6 cellular contexts compared by ENCODE assay signal in genomic region chr5:102775756-102776155, GRCh38. TPM values are rescaled to one million over a fixed set of nuclear protein-coding genes. Genes with fewer than 3 reads are reported as not detected.
A peak's percentile ranks its signal among the peaks of the same experiment; 100 is the strongest.
DNase-seq lines count a peak whose midpoint lies in the region; ATAC-seq lines count a peak whose summit lies in the region.
"Not testable (repeated sequence)": the region's sequence is repeated elsewhere in the genome, so short reads cannot be mapped to it uniquely, and the experiment has no call there.

No MANE protein-coding gene starts in this region.

- not testable (repeated sequence) for ATAC-seq in CD4-positive, CD25-positive, alpha-beta regulatory T cell (ENCODE audit: low read depth in 2 of 2); activated CD4-positive, alpha-beta T cell treated with anti-CD3 and anti-CD28 coated beads for 36 hours

- intact Hi-C loops in activated CD4-positive, alpha-beta T cell treated with anti-CD3 and anti-CD28 coated beads for 36 hours (cut with DNase I, micrococcal nuclease), result loop anchor here in 1 of 2 experiments (5.0 kb wide), 1 partner anchor 347 kb away; the partner anchor contains the start of genes GIN1 and PPIP5K2
- intact Hi-C loops in activated T-helper 2 cell treated with anti-CD3 and anti-CD28 coated beads, Interferon-gamma antibody, Interleukin-2, Interleukin-4, amounts not matched to agents 10 μg/mL and 5 μg/mL and 100 μg/mL, durations not matched to agents 14 hours and 24 hours and 36 hours (cut with micrococcal nuclease), result not testable (repeated sequence)

- H3K27ac Mint-ChIP-seq in CD4-positive, CD25-positive, alpha-beta regulatory T cell, result peak overlapping the region in 1 of 3 donors; percentile 70
- peak overlapping the region; percentile 34 for H3K27ac Mint-ChIP-seq in activated CD4-positive, alpha-beta T cell treated with anti-CD3 and anti-CD28 coated beads for 36 hours
- H3K27ac Mint-ChIP-seq in activated T-cell treated with anti-CD3 and anti-CD28 coated beads, Interleukin-2, amount 50 U/mL, for 24 hours, result peak overlapping the region; percentile 87
- H3K27ac Mint-ChIP-seq in activated T-helper 2 cell treated with anti-CD3 and anti-CD28 coated beads, Interferon-gamma antibody, Interleukin-2, Interleukin-4, amounts not matched to agents 10 μg/mL and 5 μg/mL and 100 μg/mL, durations not matched to agents 14 hours and 24 hours and 36 hours, result peak overlapping the region; percentile 73
- H3K27ac Mint-ChIP-seq in activated naive CD8-positive, alpha-beta T cell treated with anti-CD3 and anti-CD28 coated beads for 36 hours, result peak overlapping the region; percentile 68
- H3K27ac Mint-ChIP-seq in immature natural killer cell, result not testable (repeated sequence)

- peak overlapping the region in 1 of 4 donors; percentile 31 for H3K4me3 Mint-ChIP-seq in CD4-positive, CD25-positive, alpha-beta regulatory T cell
- not testable (repeated sequence) for H3K4me3 Mint-ChIP-seq in activated CD4-positive, alpha-beta T cell treated with anti-CD3 and anti-CD28 coated beads for 36 hours; activated T-cell treated with anti-CD3 and anti-CD28 coated beads, Interleukin-2, amount 50 U/mL, for 24 hours; activated T-helper 2 cell treated with anti-CD3 and anti-CD28 coated beads, Interferon-gamma antibody, Interleukin-2, Interleukin-4, amounts not matched to agents 10 μg/mL and 5 μg/mL and 100 μg/mL, durations not matched to agents 14 hours and 24 hours and 36 hours (ENCODE audit: low read depth); activated naive CD8-positive, alpha-beta T cell treated with anti-CD3 and anti-CD28 coated beads for 36 hours
- peak overlapping the region in 3 of 5 donors; percentile 6 to 51 (median 42) for H3K4me3 Mint-ChIP-seq in immature natural killer cell

- peak overlapping the region; percentile 13 for H3K4me3 ChIP-seq in CD4-positive, CD25-positive, alpha-beta regulatory T cell (ENCODE audit: low read depth, low read length)

- H3K27me3 Mint-ChIP-seq in CD4-positive, CD25-positive, alpha-beta regulatory T cell; activated CD4-positive, alpha-beta T cell treated with anti-CD3 and anti-CD28 coated beads for 36 hours; activated T-cell treated with anti-CD3 and anti-CD28 coated beads, Interleukin-2, amount 50 U/mL, for 24 hours; activated T-helper 2 cell treated with anti-CD3 and anti-CD28 coated beads, Interferon-gamma antibody, Interleukin-2, Interleukin-4, amounts not matched to agents 10 μg/mL and 5 μg/mL and 100 μg/mL, durations not matched to agents 14 hours and 24 hours and 36 hours (ENCODE audit: low read depth); activated naive CD8-positive, alpha-beta T cell treated with anti-CD3 and anti-CD28 coated beads for 36 hours; immature natural killer cell (ENCODE audit: low read depth in 3 of 3): not testable (repeated sequence)

- H3K4me1 Mint-ChIP-seq in CD4-positive, CD25-positive, alpha-beta regulatory T cell, result peaks cover 45 to 75% (median 52%) of the 10 kb centered on the region in 4 donors
- H3K4me1 Mint-ChIP-seq in activated CD4-positive, alpha-beta T cell treated with anti-CD3 and anti-CD28 coated beads for 36 hours, result peaks cover 70% of the 10 kb centered on the region
- peaks cover 65% of the 10 kb centered on the region for H3K4me1 Mint-ChIP-seq in activated T-cell treated with anti-CD3 and anti-CD28 coated beads, Interleukin-2, amount 50 U/mL, for 24 hours (ENCODE audit: low read depth)
- H3K4me1 Mint-ChIP-seq in activated T-helper 2 cell treated with anti-CD3 and anti-CD28 coated beads, Interferon-gamma antibody, Interleukin-2, Interleukin-4, amounts not matched to agents 10 μg/mL and 5 μg/mL and 100 μg/mL, durations not matched to agents 14 hours and 24 hours and 36 hours (ENCODE audit: low read depth), result peaks cover 51% of the 10 kb centered on the region
- peaks cover 48% of the 10 kb centered on the region for H3K4me1 Mint-ChIP-seq in activated naive CD8-positive, alpha-beta T cell treated with anti-CD3 and anti-CD28 coated beads for 36 hours
- H3K4me1 Mint-ChIP-seq in immature natural killer cell, result peaks cover 39 to 56% of the 10 kb centered on the region in 2 donors

- H3K4me1 ChIP-seq in CD4-positive, CD25-positive, alpha-beta regulatory T cell (ENCODE audit: control insufficient read depth, insufficient read depth, low read length, poor library complexity, severe bottlenecking), result peaks cover 21% of the 10 kb centered on the region

- DNase-seq in CD4-positive, CD25-positive, alpha-beta regulatory T cell; activated CD4-positive, alpha-beta T cell treated with anti-CD3 and anti-CD28 coated beads for 36 hours; activated T-cell treated with anti-CD3 and anti-CD28 coated beads, Interleukin-2, amount 50 U/mL, for 24 hours; activated T-helper 2 cell treated with anti-CD3 and anti-CD28 coated beads, Interferon-gamma antibody, Interleukin-2, Interleukin-4, amounts not matched to agents 10 μg/mL and 5 μg/mL and 100 μg/mL, durations not matched to agents 14 hours and 24 hours and 36 hours (ENCODE audit: low spot score); activated naive CD8-positive, alpha-beta T cell treated with anti-CD3 and anti-CD28 coated beads for 36 hours; immature natural killer cell: not testable (repeated sequence)

- H3K36me3 ChIP-seq in CD4-positive, CD25-positive, alpha-beta regulatory T cell (ENCODE audit: control insufficient read depth, insufficient read depth, low read length), result not testable (repeated sequence)

- H3K36me3 Mint-ChIP-seq in CD4-positive, CD25-positive, alpha-beta regulatory T cell; immature natural killer cell: not testable (repeated sequence)
- peaks cover 18% of the 10 kb centered on the region for H3K36me3 Mint-ChIP-seq in activated CD4-positive, alpha-beta T cell treated with anti-CD3 and anti-CD28 coated beads for 36 hours (ENCODE audit: low read depth)
- peaks cover 25% of the 10 kb centered on the region for H3K36me3 Mint-ChIP-seq in activated T-cell treated with anti-CD3 and anti-CD28 coated beads, Interleukin-2, amount 50 U/mL, for 24 hours (ENCODE audit: low read depth)
- H3K36me3 Mint-ChIP-seq in activated T-helper 2 cell treated with anti-CD3 and anti-CD28 coated beads, Interferon-gamma antibody, Interleukin-2, Interleukin-4, amounts not matched to agents 10 μg/mL and 5 μg/mL and 100 μg/mL, durations not matched to agents 14 hours and 24 hours and 36 hours (ENCODE audit: low read depth), result peaks cover 28% of the 10 kb centered on the region
- peaks cover 49% of the 10 kb centered on the region for H3K36me3 Mint-ChIP-seq in activated naive CD8-positive, alpha-beta T cell treated with anti-CD3 and anti-CD28 coated beads for 36 hours

- POLR2A ChIA-PET in activated CD4-positive, alpha-beta T cell treated with anti-CD3 and anti-CD28 coated beads for 36 hours (lab: Charles Lee), result not testable (repeated sequence)

- not testable (repeated sequence) for H3K9me3 ChIP-seq in CD4-positive, CD25-positive, alpha-beta regulatory T cell (ENCODE audit: control insufficient read depth in 2 of 2, low read length in 2 of 2)

- CTCF ChIA-PET in activated CD4-positive, alpha-beta T cell treated with anti-CD3 and anti-CD28 coated beads for 36 hours (lab: Charles Lee), result interaction anchor here (1.3 to 1.9 kb wide), 2 partner anchors 12 to 19 kb away, joined by 5 to 6 read pairs; no protein-coding TSS in a partner anchor

- not testable (repeated sequence) for H3K27me3 ChIP-seq in CD4-positive, CD25-positive, alpha-beta regulatory T cell (ENCODE audit: control insufficient read depth, insufficient read depth, low read length)

- H3K9me3 Mint-ChIP-seq in CD4-positive, CD25-positive, alpha-beta regulatory T cell; activated CD4-positive, alpha-beta T cell treated with anti-CD3 and anti-CD28 coated beads for 36 hours (ENCODE audit: low read depth); activated T-cell treated with anti-CD3 and anti-CD28 coated beads, Interleukin-2, amount 50 U/mL, for 24 hours; activated naive CD8-positive, alpha-beta T cell treated with anti-CD3 and anti-CD28 coated beads for 36 hours; immature natural killer cell: not testable (repeated sequence)
- peaks cover 14% of the 10 kb centered on the region for H3K9me3 Mint-ChIP-seq in activated T-helper 2 cell treated with anti-CD3 and anti-CD28 coated beads, Interferon-gamma antibody, Interleukin-2, Interleukin-4, amounts not matched to agents 10 μg/mL and 5 μg/mL and 100 μg/mL, durations not matched to agents 14 hours and 24 hours and 36 hours

- H3K27ac ChIP-seq in CD4-positive, CD25-positive, alpha-beta regulatory T cell (ENCODE audit: insufficient read depth, low read length, poor library complexity, severe bottlenecking), result not testable (repeated sequence)

RNA-seq across cellular contexts. Expression of gene PAM, which starts 20.7 kb away (rescaled TPM):
- 60.0 TPM for total RNA-seq in CD4-positive, CD25-positive, alpha-beta regulatory T cell
- polyA plus RNA-seq in CD4-positive, CD25-positive, alpha-beta regulatory T cell, result 10 to 100 TPM; 22.9 to 35.3 (median 33.8) TPM
- total RNA-seq in activated CD4-positive, alpha-beta T cell treated with anti-CD3 and anti-CD28 coated beads for 36 hours, result 10 to 100 TPM; 54.0 to 68.3 TPM
- 48.0 and 59.9 TPM in 2 replicates for total RNA-seq in activated T-helper 2 cell treated with anti-CD3 and anti-CD28 coated beads, Interferon-gamma antibody, Interleukin-2, Interleukin-4, amounts not matched to agents 10 μg/mL and 5 μg/mL and 100 μg/mL, durations not matched to agents 14 hours and 24 hours and 36 hours
- total RNA-seq in activated naive CD8-positive, alpha-beta T cell treated with anti-CD3 and anti-CD28 coated beads for 36 hours, result 10 to 100 TPM; 42.0 to 54.0 TPM
- polyA plus RNA-seq in immature natural killer cell, result 10 to 100 TPM; 55.2 to 96.2 (median 95.6) TPM
